Comparison of ENCODE assay signal across 8 cellular contexts in genomic region chr11:62593434-62594044, GRCh38. TPM values are rescaled to one million over a fixed set of nuclear protein-coding genes. Genes with fewer than 3 reads are reported as not detected.
DNase-seq lines count a peak whose midpoint lies in the region; ATAC-seq and TF ChIP-seq lines count a peak whose summit lies in the region.

No MANE protein-coding gene starts in this region.

- H3K4me2 ChIP-seq in SK-N-SH = no peak overlapping the region

- H3K79me2 ChIP-seq in SK-N-SH (ENCODE audit: insufficient read depth) = peaks cover 53% of the 10 kb centered on the region

- POLR2A ChIA-PET in SK-N-SH (lab: Yijun Ruan, JAX) = interaction anchor here (1.0 kb wide), 1 partner anchor 53 kb away, joined by 3 read pairs; the partner anchor contains the start of gene GANAB

- ATAC-seq in heart right ventricle (no peak), GM21515 (IDR thresholded peaks at IDR 0.05; ENCODE audit: unreplicated experiment) (no peak)

- no peaks in the 10 kb centered on the region for H3K27me3 Mint-ChIP-seq in activated naive CD8-positive, alpha-beta T cell

- H3K9me3 Mint-ChIP-seq in activated naive CD8-positive, alpha-beta T cell (ENCODE audit: low read depth) = no peaks in the 10 kb centered on the region

- H3K4me1 Mint-ChIP-seq in activated naive CD8-positive, alpha-beta T cell (ENCODE audit: low read depth) = peaks cover 52% of the 10 kb centered on the region

- TF ChIP-seq CTCF in SK-N-SH (IDR thresholded peaks at IDR 0.05) (peak; percentile 60), heart right ventricle (IDR thresholded peaks at IDR 0.05) (peak; percentile 8 to 70 (median 57))

- CTCF ChIA-PET in SK-N-SH (lab: Yijun Ruan, JAX) = interaction anchor here (0.8 to 6.2 kb wide), 11 partner anchors 8 to 199 kb away, joined by 3 to 69 read pairs (median 6); partner anchors contain the start of genes EML3, MTA2 and ROM1

- H3K27ac Mint-ChIP-seq in activated naive CD8-positive, alpha-beta T cell = peak overlapping the region; percentile 90

- H3K27me3 ChIP-seq in SK-N-SH (ENCODE audit: insufficient read depth) (no peaks in the 10 kb centered on the region), heart right ventricle (no peaks in the 10 kb centered on the region)

- TF ChIP-seq RAD21 in SK-N-SH (IDR thresholded peaks at IDR 0.05; ENCODE audit: low read length) = peak; percentile 55

- H3K36me3 Mint-ChIP-seq in activated naive CD8-positive, alpha-beta T cell = peaks cover 8% of the 10 kb centered on the region

- H3K27ac ChIP-seq in SK-N-SH (ENCODE audit: low read depth in 2 of 2, low read length in 1 of 2) = peak overlapping the region; percentile 17 to 80; a peak in 2 of 4 replicates
- H3K27ac ChIP-seq in heart right ventricle = peak overlapping the region in 2 of 10 donors; percentile 49 to 97

- H3K36me3 ChIP-seq in SK-N-SH (replicated peaks in 1 of 2; ENCODE audit: control insufficient read depth in 1 of 2, insufficient read depth in 2 of 2, low read length in 1 of 2) (peaks cover 50 to 54% of the 10 kb centered on the region in 2 experiments), heart right ventricle (peaks cover 0 to 63% (median 48%) of the 10 kb centered on the region in 9 donors)

- peak; percentile 54 for DNase-seq in DMS114 treated with DMSO at 0.1 percent for 48 hours (lab: John Stamatoyannopoulos, UW; ENCODE audit: unreplicated experiment)
- peak; percentile 88 to 89 for DNase-seq in Kasumi-1 (lab: John Stamatoyannopoulos, UW)
- DNase-seq in SK-N-SH = peak; percentile 57
- DNase-seq in heart right ventricle = peak; percentile 73 to 75
- DNase-seq in retina = peak; percentile 64
- DNase-seq in GM19238 (ENCODE audit: insufficient read length, low spot score) = no peak

- H3F3A ChIP-seq in SK-N-SH (replicated peaks; ENCODE audit: insufficient read depth) = peaks cover 50% of the 10 kb centered on the region

- no peaks in the 10 kb centered on the region for H3K9me3 ChIP-seq in SK-N-SH
- H3K9me3 ChIP-seq in heart right ventricle = no peaks in the 10 kb centered on the region

- intact Hi-C loops in heart right ventricle (cut with DNase I) = loop anchor here in 3 of 10 donors (5.0 to 10.0 kb wide), 3 partner anchors 46 to 264 kb away; partner anchors contain the start of gene AHNAK (in 1 of the 3)

- H4K20me1 ChIP-seq in SK-N-SH (ENCODE audit: insufficient read depth) = no peaks in the 10 kb centered on the region

- peak overlapping the region; percentile 82 for H3K4me3 Mint-ChIP-seq in activated naive CD8-positive, alpha-beta T cell

- no peak overlapping the region for H2AFZ ChIP-seq in SK-N-SH (ENCODE audit: low read depth)

- no peak overlapping the region; a peak in 1 of 4 replicates for H3K4me3 ChIP-seq in SK-N-SH (ENCODE audit: low read depth in 2 of 2, low read length in 1 of 2)
- H3K4me3 ChIP-seq in heart right ventricle = no peak overlapping the region

- H3K4me1 ChIP-seq in SK-N-SH (ENCODE audit: control insufficient read depth in 1 of 2, insufficient read depth in 2 of 2, low read depth in 1 of 2, low read length in 1 of 2) = peaks cover 16 to 17% of the 10 kb centered on the region in 2 experiments
- peaks cover 3 to 52% (median 34%) of the 10 kb centered on the region in 9 donors for H3K4me1 ChIP-seq in heart right ventricle

- no peak overlapping the region for H3K9ac ChIP-seq in SK-N-SH

- no peak for TF ChIP-seq EP300 in SK-N-SH (IDR thresholded peaks at IDR 0.05; ENCODE audit: borderline replicate concordance in 1 of 2, low read depth in 1 of 2, low read length in 1 of 2)

- 71% methylated on average over 13 of the region's 13 CpGs for WGBS in SK-N-SH (ENCODE audit: low lambda C conversion rate)
- 56 to 58% methylated on average over 13 of the region's 13 CpGs for WGBS in heart right ventricle, 2 donors

- H3K9me2 ChIP-seq in SK-N-SH = no peaks in the 10 kb centered on the region

TF ChIP-seq in SK-N-SH, 30 proteins besides CTCF, POLR2A, EP300 and RAD21:
- TF ChIP-seq NRF1 (IDR thresholded peaks at IDR 0.05; ENCODE audit: low read depth, low read length) (no peak), MXI1 (IDR thresholded peaks at IDR 0.05; ENCODE audit: low read depth, low read length) (0 out of 2 replicates have a peak, but pooled peaks have one; percentile 45), SMC3 (IDR thresholded peaks at IDR 0.05; ENCODE audit: low read depth, low read length) (peak; percentile 57), YY1 (IDR thresholded peaks at IDR 0.05; ENCODE audit: low read depth) (peak; percentile 43; the same call in 1 of the 2 replicates), GABPA (IDR thresholded peaks at IDR 0.05; ENCODE audit: low read depth) (no peak), SIN3A (IDR thresholded peaks at IDR 0.05; ENCODE audit: borderline replicate concordance, low read depth, low read length) (peak; percentile 55; the same call in 1 of the 2 replicates)

RNA-seq across cellular contexts. Expression of gene TUT1, which starts 2.2 kb away (rescaled TPM):
- polyA plus RNA-seq in SK-N-SH (2012; rRNA removed) = 27.3 and 30.0 TPM in 2 replicates
- polyA plus RNA-seq in SK-N-SH (2012; cell fraction: cytosol; rRNA removed) = 10.5 and 13.8 TPM in 2 replicates
- polyA plus RNA-seq in SK-N-SH (2012; cell fraction: nucleus; rRNA removed) = 97.9 and 105 TPM in 2 replicates
- 10 to 100 TPM in 8 of 10 donors, 1 to 10 TPM in 2; 8.2 to 17.9 (median 12.3) TPM for total RNA-seq in heart right ventricle
- polyA plus RNA-seq in heart right ventricle = 10 to 100 TPM in 1 of 2 donors, 1 to 10 TPM in 1; 9.3 to 19.2 TPM

RNA-seq across cellular contexts. Expression of gene MTA2, which starts 8.1 kb away (rescaled TPM):
- polyA plus RNA-seq in SK-N-SH (2012; rRNA removed) = 18.4 and 20.6 TPM in 2 replicates
- polyA plus RNA-seq in SK-N-SH (2012; cell fraction: cytosol; rRNA removed) = 12.7 and 15.6 TPM in 2 replicates
- polyA plus RNA-seq in SK-N-SH (2012; cell fraction: nucleus; rRNA removed) = 57.9 and 72.2 TPM in 2 replicates
- 10 to 100 TPM; 25.0 to 45.3 (median 29.8) TPM for total RNA-seq in heart right ventricle
- polyA plus RNA-seq in heart right ventricle = 10 to 100 TPM; 22.1 to 35.3 TPM

RNA-seq across cellular contexts. Expression of gene EML3, which starts 19.0 kb away (rescaled TPM):
- polyA plus RNA-seq in SK-N-SH (2012; rRNA removed) = 43.0 and 47.8 TPM in 2 replicates
- 14.5 and 19.5 TPM in 2 replicates for polyA plus RNA-seq in SK-N-SH (2012; cell fraction: cytosol; rRNA removed)
- 247 and 252 TPM in 2 replicates for polyA plus RNA-seq in SK-N-SH (2012; cell fraction: nucleus; rRNA removed)
- 10 to 100 TPM in 8 of 10 donors, 1 to 10 TPM in 2; 7.7 to 27.2 (median 15.2) TPM for total RNA-seq in heart right ventricle
- 10 to 100 TPM; 18.9 to 50.4 TPM for polyA plus RNA-seq in heart right ventricle

RNA-seq across cellular contexts. Expression of gene ROM1, which starts 19.5 kb away (rescaled TPM):
- polyA plus RNA-seq in SK-N-SH (2012; rRNA removed) (7.3 and 7.9 TPM in 2 replicates), heart right ventricle (1 to 10 TPM; 5.3 to 6.6 TPM)
- 5.3 and 6.3 TPM in 2 replicates for polyA plus RNA-seq in SK-N-SH (2012; cell fraction: cytosol; rRNA removed)
- polyA plus RNA-seq in SK-N-SH (2012; cell fraction: nucleus; rRNA removed) = 6.0 and 8.2 TPM in 2 replicates
- total RNA-seq in heart right ventricle = 1 to 10 TPM in 8 of 10 donors, under 1 TPM in 2; 0.81 to 4.4 (median 1.8) TPM

RNA-seq across cellular contexts. Expression of gene EEF1G, which starts 19.8 kb away (rescaled TPM):
- polyA plus RNA-seq in SK-N-SH (2012; rRNA removed) (1,853 and 2,105 TPM in 2 replicates), heart right ventricle (1,000 to 10,000 TPM in 1 of 2 donors, 100 to 1,000 TPM in 1; 555 to 1,173 TPM)
- polyA plus RNA-seq in SK-N-SH (2012; cell fraction: cytosol; rRNA removed) = 1,837 and 2,039 TPM in 2 replicates
- 604 and 627 TPM in 2 replicates for polyA plus RNA-seq in SK-N-SH (2012; cell fraction: nucleus; rRNA removed)
- 1,000 to 10,000 TPM in 5 of 10 donors, 100 to 1,000 TPM in 5; 784 to 1,131 (median 1,002) TPM for total RNA-seq in heart right ventricle
